Comparison of ENCODE assay signal across 8 cellular contexts in genomic region chr11:108121274-108122155, GRCh38. TPM values are rescaled to one million over a fixed set of nuclear protein-coding genes. Genes with fewer than 3 reads are reported as not detected.
DNase-seq lines count a peak whose midpoint lies in the region; ATAC-seq and TF ChIP-seq lines count a peak whose summit lies in the region.

Gene ACAT1, plus strand, starts transcription at chr11:108121567. Its CDS starts 40 bp downstream, at chr11:108121607.

- TF ChIP-seq CTCF in C4-2B (conservative IDR thresholded peaks at IDR 0.05) (no peak; the same call in 1 of the 2 replicates), left lung (IDR thresholded peaks at IDR 0.05) (peak in 1 of 2 donors; percentile 65)

- peak; percentile 97 for DNase-seq in NCI-H69 (lab: John Stamatoyannopoulos, UW)
- peak; percentile 97 for DNase-seq in activated CD4-positive, alpha-beta T cell treated with anti-CD3 and anti-CD28 coated beads, Interleukin-2, amount 50 U/mL, for 1 hour
- peak; percentile 83 for DNase-seq in dedifferentiated amniotic fluid mesenchymal stem cell (ENCODE audit: extremely low spot score)
- peak; percentile 97 to 100 for DNase-seq in left lung
- peak; percentile 98 for DNase-seq in stimulated activated CD4-positive, alpha-beta T cell treated with anti-CD3 and anti-CD28 coated beads, Interleukin-4, amount 100 ng/mL, for 1 hour

- ATAC-seq in GM19328 (IDR thresholded peaks at IDR 0.05; ENCODE audit: unreplicated experiment) (peak; percentile 95), HG03520 (IDR thresholded peaks at IDR 0.05; ENCODE audit: unreplicated experiment) (peak; percentile 97), left lung (peak; percentile 95)

- H3K4me3 ChIP-seq in left lung: peak within 1 kb of the TSS; percentile 60 to 92

- H3K27ac ChIP-seq in C4-2B: peak within 1 kb of the TSS; percentile 81
- H3K27ac ChIP-seq in left lung: peak within 1 kb of the TSS; percentile 88 to 93

- no peaks in the 10 kb centered on the region for H3K27me3 ChIP-seq in left lung

- intact Hi-C loops in left lung (cut with DNase I): no loop called here

- H3K9me3 ChIP-seq in left lung: no peaks in the 10 kb centered on the region

- no peaks in the 10 kb centered on the region for H3K36me3 ChIP-seq in left lung

- H3K4me1 ChIP-seq in left lung: peaks cover 14 to 40% of the 10 kb centered on the region in 2 donors

RNA-seq across cellular contexts. Expression of gene ACAT1, which starts in this region (rescaled TPM):
- 10 to 100 TPM; 69.0 to 70.0 TPM for total RNA-seq in left lung

Comparison
In these comparisons a context has a peak if more than half of its experiments do, and no peak if none do; other contexts are left out.
1. Peak in every context shown above with its lines: DNase-seq, ATAC-seq, H3K4me3 ChIP-seq and H3K27ac ChIP-seq.